ENCODE assay signal across 1 cellular context in the genomic region with DNA sequence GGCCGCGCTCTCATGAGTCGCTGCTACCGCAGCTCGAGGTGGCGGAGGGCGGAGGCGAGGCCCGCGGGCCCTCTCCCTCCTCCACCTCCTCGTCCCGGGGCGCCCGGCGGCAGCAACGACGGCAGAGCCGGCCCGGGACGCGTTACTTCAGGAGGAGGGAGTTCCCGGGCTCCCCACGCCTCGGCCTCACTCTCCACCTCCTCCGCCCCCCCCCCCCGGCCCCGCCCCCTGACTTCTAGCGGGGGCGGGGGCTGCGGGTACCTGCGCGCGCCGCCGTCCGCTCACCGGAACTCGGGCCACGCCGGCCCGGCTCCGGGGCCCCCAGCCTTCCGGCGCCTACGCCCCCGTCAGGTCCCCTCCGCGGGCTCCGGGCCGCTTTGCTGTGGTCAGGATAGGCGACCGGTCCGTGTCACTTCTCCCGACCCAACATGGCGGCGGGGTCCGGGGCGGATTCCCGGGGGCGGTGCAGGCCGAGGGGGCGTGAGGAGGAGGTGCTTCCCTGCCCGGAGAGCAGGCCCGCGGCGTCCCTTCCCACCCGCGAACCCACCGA.
TF ChIP-seq lines count a peak whose summit lies in the region.

YES1 (minus strand) TSS at position 120 of the 550 bp plus-strand sequence. CDS start 55,415 bp downstream, outside the sequence.

TF ChIP-seq in GM23338, 12 proteins besides CTCF, POLR2A, EP300 and RAD21 (continued from another document):
- TF ChIP-seq, protein P1, sequence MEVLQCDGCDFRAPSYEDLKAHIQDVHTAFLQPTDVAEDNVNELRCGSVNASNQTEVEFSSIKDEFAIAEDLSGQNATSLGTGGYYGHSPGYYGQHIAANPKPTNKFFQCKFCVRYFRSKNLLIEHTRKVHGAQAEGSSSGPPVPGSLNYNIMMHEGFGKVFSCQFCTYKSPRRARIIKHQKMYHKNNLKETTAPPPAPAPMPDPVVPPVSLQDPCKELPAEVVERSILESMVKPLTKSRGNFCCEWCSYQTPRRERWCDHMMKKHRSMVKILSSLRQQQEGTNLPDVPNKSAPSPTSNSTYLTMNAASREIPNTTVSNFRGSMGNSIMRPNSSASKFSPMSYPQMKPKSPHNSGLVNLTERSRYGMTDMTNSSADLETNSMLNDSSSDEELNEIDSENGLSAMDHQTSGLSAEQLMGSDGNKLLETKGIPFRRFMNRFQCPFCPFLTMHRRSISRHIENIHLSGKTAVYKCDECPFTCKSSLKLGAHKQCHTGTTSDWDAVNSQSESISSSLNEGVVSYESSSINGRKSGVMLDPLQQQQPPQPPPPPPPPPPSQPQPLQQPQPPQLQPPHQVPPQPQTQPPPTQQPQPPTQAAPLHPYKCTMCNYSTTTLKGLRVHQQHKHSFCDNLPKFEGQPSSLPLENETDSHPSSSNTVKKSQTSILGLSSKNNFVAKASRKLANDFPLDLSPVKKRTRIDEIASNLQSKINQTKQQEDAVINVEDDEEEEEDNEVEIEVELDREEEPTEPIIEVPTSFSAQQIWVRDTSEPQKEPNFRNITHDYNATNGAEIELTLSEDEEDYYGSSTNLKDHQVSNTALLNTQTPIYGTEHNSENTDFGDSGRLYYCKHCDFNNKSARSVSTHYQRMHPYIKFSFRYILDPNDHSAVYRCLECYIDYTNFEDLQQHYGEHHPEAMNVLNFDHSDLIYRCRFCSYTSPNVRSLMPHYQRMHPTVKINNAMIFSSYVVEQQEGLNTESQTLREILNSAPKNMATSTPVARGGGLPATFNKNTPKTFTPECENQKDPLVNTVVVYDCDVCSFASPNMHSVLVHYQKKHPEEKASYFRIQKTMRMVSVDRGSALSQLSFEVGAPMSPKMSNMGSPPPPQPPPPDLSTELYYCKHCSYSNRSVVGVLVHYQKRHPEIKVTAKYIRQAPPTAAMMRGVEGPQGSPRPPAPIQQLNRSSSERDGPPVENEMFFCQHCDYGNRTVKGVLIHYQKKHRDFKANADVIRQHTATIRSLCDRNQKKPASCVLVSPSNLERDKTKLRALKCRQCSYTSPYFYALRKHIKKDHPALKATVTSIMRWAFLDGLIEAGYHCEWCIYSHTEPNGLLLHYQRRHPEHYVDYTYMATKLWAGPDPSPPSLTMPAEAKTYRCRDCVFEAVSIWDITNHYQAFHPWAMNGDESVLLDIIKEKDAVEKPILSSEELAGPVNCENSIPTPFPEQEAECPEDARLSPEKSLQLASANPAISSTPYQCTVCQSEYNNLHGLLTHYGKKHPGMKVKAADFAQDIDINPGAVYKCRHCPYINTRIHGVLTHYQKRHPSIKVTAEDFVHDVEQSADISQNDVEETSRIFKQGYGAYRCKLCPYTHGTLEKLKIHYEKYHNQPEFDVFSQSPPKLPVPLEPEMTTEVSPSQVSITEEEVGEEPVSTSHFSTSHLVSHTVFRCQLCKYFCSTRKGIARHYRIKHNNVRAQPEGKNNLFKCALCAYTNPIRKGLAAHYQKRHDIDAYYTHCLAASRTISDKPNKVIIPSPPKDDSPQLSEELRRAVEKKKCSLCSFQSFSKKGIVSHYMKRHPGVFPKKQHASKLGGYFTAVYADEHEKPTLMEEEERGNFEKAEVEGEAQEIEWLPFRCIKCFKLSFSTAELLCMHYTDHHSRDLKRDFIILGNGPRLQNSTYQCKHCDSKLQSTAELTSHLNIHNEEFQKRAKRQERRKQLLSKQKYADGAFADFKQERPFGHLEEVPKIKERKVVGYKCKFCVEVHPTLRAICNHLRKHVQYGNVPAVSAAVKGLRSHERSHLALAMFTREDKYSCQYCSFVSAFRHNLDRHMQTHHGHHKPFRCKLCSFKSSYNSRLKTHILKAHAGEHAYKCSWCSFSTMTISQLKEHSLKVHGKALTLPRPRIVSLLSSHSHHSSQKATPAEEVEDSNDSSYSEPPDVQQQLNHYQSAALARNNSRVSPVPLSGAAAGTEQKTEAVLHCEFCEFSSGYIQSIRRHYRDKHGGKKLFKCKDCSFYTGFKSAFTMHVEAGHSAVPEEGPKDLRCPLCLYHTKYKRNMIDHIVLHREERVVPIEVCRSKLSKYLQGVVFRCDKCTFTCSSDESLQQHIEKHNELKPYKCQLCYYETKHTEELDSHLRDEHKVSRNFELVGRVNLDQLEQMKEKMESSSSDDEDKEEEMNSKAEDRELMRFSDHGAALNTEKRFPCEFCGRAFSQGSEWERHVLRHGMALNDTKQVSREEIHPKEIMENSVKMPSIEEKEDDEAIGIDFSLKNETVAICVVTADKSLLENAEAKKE (CRISPR knock-in tag; IDR thresholded peaks at IDR 0.05): no peak
- no peak for TF ChIP-seq NANOG (IDR thresholded peaks at IDR 0.05; ENCODE audit: borderline replicate concordance)
- TF ChIP-seq, protein P2, sequence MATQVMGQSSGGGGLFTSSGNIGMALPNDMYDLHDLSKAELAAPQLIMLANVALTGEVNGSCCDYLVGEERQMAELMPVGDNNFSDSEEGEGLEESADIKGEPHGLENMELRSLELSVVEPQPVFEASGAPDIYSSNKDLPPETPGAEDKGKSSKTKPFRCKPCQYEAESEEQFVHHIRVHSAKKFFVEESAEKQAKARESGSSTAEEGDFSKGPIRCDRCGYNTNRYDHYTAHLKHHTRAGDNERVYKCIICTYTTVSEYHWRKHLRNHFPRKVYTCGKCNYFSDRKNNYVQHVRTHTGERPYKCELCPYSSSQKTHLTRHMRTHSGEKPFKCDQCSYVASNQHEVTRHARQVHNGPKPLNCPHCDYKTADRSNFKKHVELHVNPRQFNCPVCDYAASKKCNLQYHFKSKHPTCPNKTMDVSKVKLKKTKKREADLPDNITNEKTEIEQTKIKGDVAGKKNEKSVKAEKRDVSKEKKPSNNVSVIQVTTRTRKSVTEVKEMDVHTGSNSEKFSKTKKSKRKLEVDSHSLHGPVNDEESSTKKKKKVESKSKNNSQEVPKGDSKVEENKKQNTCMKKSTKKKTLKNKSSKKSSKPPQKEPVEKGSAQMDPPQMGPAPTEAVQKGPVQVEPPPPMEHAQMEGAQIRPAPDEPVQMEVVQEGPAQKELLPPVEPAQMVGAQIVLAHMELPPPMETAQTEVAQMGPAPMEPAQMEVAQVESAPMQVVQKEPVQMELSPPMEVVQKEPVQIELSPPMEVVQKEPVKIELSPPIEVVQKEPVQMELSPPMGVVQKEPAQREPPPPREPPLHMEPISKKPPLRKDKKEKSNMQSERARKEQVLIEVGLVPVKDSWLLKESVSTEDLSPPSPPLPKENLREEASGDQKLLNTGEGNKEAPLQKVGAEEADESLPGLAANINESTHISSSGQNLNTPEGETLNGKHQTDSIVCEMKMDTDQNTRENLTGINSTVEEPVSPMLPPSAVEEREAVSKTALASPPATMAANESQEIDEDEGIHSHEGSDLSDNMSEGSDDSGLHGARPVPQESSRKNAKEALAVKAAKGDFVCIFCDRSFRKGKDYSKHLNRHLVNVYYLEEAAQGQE (IDR thresholded peaks at IDR 0.05; ENCODE audit: unreplicated experiment): no peak
- TF ChIP-seq CREB1 (CRISPR knock-in tag; IDR thresholded peaks at IDR 0.05; ENCODE audit: low read depth): peak; percentile 49; the same call in 1 of the 2 replicates
